In genomic region chr7:30171753-30172447, GRCh38 we compare ENCODE assay signal across 14 cellular contexts. TPM values are rescaled to one million over a fixed set of nuclear protein-coding genes. Genes with fewer than 3 reads are reported as not detected.
DNase-seq lines count a peak whose midpoint lies in the region; ATAC-seq and TF ChIP-seq lines count a peak whose summit lies in the region.
"Had no signal": no experiment of that assay in that cellular context is flagged by ENCODE, and none has a peak within 500 bp of the region (broad histone marks: within the 10 kb centered on the region; RNA-seq: fewer than 3 reads in every experiment).

No MANE protein-coding gene starts in this region.

- peaks cover 64% of the 10 kb centered on the region for H3K4me1 Mint-ChIP-seq in neural progenitor cell
- H3K4me1 Mint-ChIP-seq: activated naive CD8-positive, alpha-beta T cell treated with anti-CD3 and anti-CD28 coated beads, Interleukin-2, amount 10 ng/mL, durations not matched to agents 7 days and 5 days had no signal

- H3K36me3 Mint-ChIP-seq in neural progenitor cell, result peaks cover 2% of the 10 kb centered on the region
- H3K36me3 Mint-ChIP-seq: activated naive CD8-positive, alpha-beta T cell treated with anti-CD3 and anti-CD28 coated beads, Interleukin-2, amount 10 ng/mL, durations not matched to agents 7 days and 5 days; CD4-positive, CD25-positive, alpha-beta regulatory T cell had no signal

- H3F3A ChIP-seq in neural progenitor cell (ENCODE audit: low read depth), result peaks cover 15% of the 10 kb centered on the region

- H3K27ac Mint-ChIP-seq in neural progenitor cell, result no peak overlapping the region
- H3K27ac Mint-ChIP-seq: activated naive CD8-positive, alpha-beta T cell treated with anti-CD3 and anti-CD28 coated beads, Interleukin-2, amount 10 ng/mL, durations not matched to agents 7 days and 5 days had no signal

- H3K4me3 ChIP-seq in epithelial cell of esophagus (ENCODE audit: low read length) (no peak overlapping the region), sigmoid colon (no peak overlapping the region), neural progenitor cell (no peak overlapping the region)

- no peak for TF ChIP-seq CTCF in RWPE1 (conservative IDR thresholded peaks at IDR 0.05; ENCODE audit: low read depth)
- TF ChIP-seq CTCF in epithelial cell of esophagus (IDR thresholded peaks at IDR 0.05; ENCODE audit: insufficient read depth, low read depth, low read length, missing control alignments), result no peak
- TF ChIP-seq CTCF in sigmoid colon (IDR thresholded peaks at IDR 0.05), result no peak
- no peak for TF ChIP-seq CTCF in neural progenitor cell (IDR thresholded peaks at IDR 0.05)

- H3K79me2 ChIP-seq in neural progenitor cell (ENCODE audit: low read depth), result no peaks in the 10 kb centered on the region

- TF ChIP-seq EP300 in sigmoid colon (IDR thresholded peaks at IDR 0.05), result no peak

- CTCF ChIA-PET in RWPE1 (lab: Yijun Ruan, JAX), result no interaction called here

- WGBS in sigmoid colon, 2 donors, result 80 to 92% methylated on average over 9 of the region's 9 CpGs

- H3K27me3 ChIP-seq in sigmoid colon (no peaks in the 10 kb centered on the region), neural progenitor cell (no peaks in the 10 kb centered on the region)

- H3K27me3 Mint-ChIP-seq in neural progenitor cell (ENCODE audit: insufficient read depth, low read depth), result peaks cover 12% of the 10 kb centered on the region
- H3K27me3 Mint-ChIP-seq: CD4-positive, CD25-positive, alpha-beta regulatory T cell had no signal

- POLR2A ChIA-PET in RWPE1 (lab: Yijun Ruan, JAX; ENCODE audit: low non-redundant PET), result no interaction called here

- H3K4me2 ChIP-seq in neural progenitor cell, result no peak overlapping the region

- H3K9ac ChIP-seq in neural progenitor cell, result no peak overlapping the region

- H3K9me3 ChIP-seq in sigmoid colon (no peaks in the 10 kb centered on the region), neural progenitor cell (ENCODE audit: low read depth) (no peaks in the 10 kb centered on the region)

- H3K27ac ChIP-seq in RWPE1, result peak overlapping the region; percentile 93
- peak overlapping the region in 3 of 4 donors; percentile 77 to 87 (median 83) for H3K27ac ChIP-seq in sigmoid colon
- H3K27ac ChIP-seq in neural progenitor cell, result no peak overlapping the region

- peak; percentile 92 for DNase-seq in ELR (ENCODE audit: low read depth)
- DNase-seq in RWPE1 (ENCODE audit: low spot score), result peak; percentile 56
- DNase-seq in epithelial cell of esophagus (ENCODE audit: low read depth), result peak; percentile 85
- DNase-seq in sigmoid colon, result no peak
- DNase-seq in neural progenitor cell (ENCODE audit: low spot score), result no peak
- no peak for DNase-seq in NCI-H748 (lab: John Stamatoyannopoulos, UW; ENCODE audit: unreplicated experiment)
- no peak for DNase-seq in HUDEP-2 (lab: John Stamatoyannopoulos, UW; ENCODE audit: unreplicated experiment in 76 of 76)
- DNase-seq: activated CD4-positive, alpha-beta T cell treated with anti-CD3 and anti-CD28 coated beads, Interleukin-2, amount 50 U/mL, for 1 hour; activated naive CD8-positive, alpha-beta T cell treated with anti-CD3 and anti-CD28 coated beads, Interleukin-2, amount 10 ng/mL, durations not matched to agents 7 days and 5 days; CD4-positive, CD25-positive, alpha-beta regulatory T cell; NCI-H2029 treated with DMSO at 0.1 percent for 48 hours; occipital lobe; SHP77 treated with DMSO at 0.1 percent for 48 hours had no signal

- no peak for TF ChIP-seq POLR2A in sigmoid colon (IDR thresholded peaks at IDR 0.05)

- ATAC-seq in HG02763 (IDR thresholded peaks at IDR 0.05; ENCODE audit: unreplicated experiment), result no peak

- H4K20me1 ChIP-seq in neural progenitor cell (ENCODE audit: low read depth), result no peaks in the 10 kb centered on the region

- H3K4me3 Mint-ChIP-seq in neural progenitor cell, result no peak overlapping the region
- H3K4me3 Mint-ChIP-seq: activated naive CD8-positive, alpha-beta T cell treated with anti-CD3 and anti-CD28 coated beads, Interleukin-2, amount 10 ng/mL, durations not matched to agents 7 days and 5 days; CD4-positive, CD25-positive, alpha-beta regulatory T cell had no signal

- H3K9me3 Mint-ChIP-seq in neural progenitor cell, result no peaks in the 10 kb centered on the region
- H3K9me3 Mint-ChIP-seq: activated naive CD8-positive, alpha-beta T cell treated with anti-CD3 and anti-CD28 coated beads, Interleukin-2, amount 10 ng/mL, durations not matched to agents 7 days and 5 days had no signal

- H3K4me1 ChIP-seq in sigmoid colon (peaks cover 0 to 45% (median 37%) of the 10 kb centered on the region in 4 donors), neural progenitor cell (peaks cover 20% of the 10 kb centered on the region)

- H3K36me3 ChIP-seq in sigmoid colon (no peaks in the 10 kb centered on the region), neural progenitor cell (no peaks in the 10 kb centered on the region)

- intact Hi-C loops in sigmoid colon (cut with DNase I), result loop anchor here (5.0 kb wide), 1 partner anchor 110 kb away; the partner anchor contains the start of gene ZNRF2

- H2AFZ ChIP-seq in neural progenitor cell (replicated peaks), result no peak overlapping the region

RNA-seq across cellular contexts. Expression of gene MTURN, which starts 37.1 kb away (rescaled TPM):
- 100 to 1,000 TPM in 1 of 4 donors, 10 to 100 TPM in 3; 75.9 to 102 (median 87.4) TPM for total RNA-seq in sigmoid colon
- 10 to 100 TPM in 1 of 3 donors, 1 to 10 TPM in 2; 7.2 to 33.0 (median 7.4) TPM for polyA plus RNA-seq in sigmoid colon
- 12.6 and 18.0 TPM in 2 replicates for total RNA-seq in neural progenitor cell (ENCODE audit: low replicate concordance)

Comparison
In these comparisons a context has a peak if more than half of its experiments do, and no peak if none do; other contexts are left out.
1. DNase-seq: peak in ELR (single experiment), RWPE1 (single experiment) and epithelial cell of esophagus (single experiment); none in sigmoid colon (single experiment), neural progenitor cell (single experiment), NCI-H748 (single experiment) and HUDEP-2 (0 of 76).